Comparison of ENCODE assay signal across 18 cellular contexts in the genomic region with DNA sequence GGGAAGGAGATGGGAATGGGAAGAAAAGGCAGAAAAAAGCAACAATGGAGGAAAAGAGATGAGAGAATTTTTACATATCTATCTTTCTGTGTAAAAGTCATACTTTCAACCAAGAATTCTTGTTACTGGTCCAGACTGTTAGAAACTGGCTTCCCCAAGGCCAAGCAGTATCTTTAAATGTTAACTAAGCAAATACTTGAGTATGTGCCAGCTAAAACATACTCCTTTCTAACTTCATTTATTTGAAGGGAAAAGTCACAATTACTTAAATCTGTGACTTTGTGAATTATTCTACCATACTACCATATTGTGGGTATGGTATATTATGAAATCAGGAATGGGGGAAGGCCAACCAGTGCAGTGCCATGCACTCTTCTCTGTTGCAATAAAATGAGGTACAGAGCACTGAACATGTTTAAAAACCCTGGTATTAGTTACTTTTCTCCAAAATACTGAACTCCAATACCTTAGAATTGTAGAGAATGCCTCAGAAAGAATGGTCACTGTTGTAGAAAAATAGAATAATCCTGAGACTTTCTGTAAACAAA.
"Had no signal": no experiment of that assay in that cellular context is flagged by ENCODE, and none has a peak within 500 bp of the region (broad histone marks: within the 10 kb centered on the region; RNA-seq: fewer than 3 reads in every experiment).

No MANE protein-coding gene starts in this region.

- H3K4me3 Mint-ChIP-seq: activated CD4-positive, alpha-beta T cell treated with anti-CD3 and anti-CD28 coated beads, Interleukin-2, amount 10 ng/mL, durations not matched to agents 7 days and 5 days; activated T-cell treated with anti-CD3 and anti-CD28 coated beads, Interleukin-2, amount 50 U/mL, for 72 hours; endodermal cell; memory B cell; natural killer cell; stimulated activated naive CD8-positive, alpha-beta T cell treated with anti-CD3 and anti-CD28 coated beads, Interleukin-15, amount 100 ng/mL, for 72 hours had no signal

- H3K27ac Mint-ChIP-seq: activated CD4-positive, alpha-beta T cell treated with anti-CD3 and anti-CD28 coated beads, Interleukin-2, amount 10 ng/mL, durations not matched to agents 7 days and 5 days; activated T-cell treated with anti-CD3 and anti-CD28 coated beads, Interleukin-2, amount 50 U/mL, for 72 hours; memory B cell; natural killer cell; stimulated activated naive CD8-positive, alpha-beta T cell treated with anti-CD3 and anti-CD28 coated beads, Interleukin-15, amount 100 ng/mL, for 72 hours had no signal

- H3K4me1 Mint-ChIP-seq: endodermal cell; memory B cell; natural killer cell; stimulated activated naive CD8-positive, alpha-beta T cell treated with anti-CD3 and anti-CD28 coated beads, Interleukin-15, amount 100 ng/mL, for 72 hours had no signal

- DNase-seq: activated CD4-positive, alpha-beta T cell treated with anti-CD3 and anti-CD28 coated beads, Interleukin-2, amount 10 ng/mL, durations not matched to agents 7 days and 5 days; activated CD8-positive, alpha-beta memory T cell treated with anti-CD3 and anti-CD28 coated beads, Interleukin-2, amount 50 U/mL, for 48 hours; activated gamma-delta T cell; activated T-cell treated with anti-CD3 and anti-CD28 coated beads, Interleukin-2, amount 50 U/mL, for 72 hours; amygdala; dorsolateral prefrontal cortex; endodermal cell; kidney; left ventricle myocardium superior; natural killer cell; stimulated activated naive CD8-positive, alpha-beta T cell treated with anti-CD3 and anti-CD28 coated beads, Interleukin-15, amount 100 ng/mL, for 72 hours; SW 1271; upper lobe of left lung had no signal

- H3K27me3 ChIP-seq: breast epithelium, dorsolateral prefrontal cortex, hepatocyte, upper lobe of left lung had no signal

- ATAC-seq: activated naive CD4-positive, alpha-beta T cell treated with anti-CD3 and anti-CD28 coated beads, Interleukin-2, amount 50 U/mL, for 72 hours; activated T-cell treated with anti-CD3 and anti-CD28 coated beads, Interleukin-2, amount 50 U/mL, for 72 hours; left ventricle myocardium superior; natural killer cell; sciatic nerve; stimulated activated naive CD8-positive, alpha-beta T cell treated with anti-CD3 and anti-CD28 coated beads, Interleukin-15, amount 100 ng/mL, for 72 hours had no signal

- H3K9me3 ChIP-seq: breast epithelium, upper lobe of left lung had no signal

- H3K27me3 Mint-ChIP-seq: activated CD4-positive, alpha-beta T cell treated with anti-CD3 and anti-CD28 coated beads, Interleukin-2, amount 10 ng/mL, durations not matched to agents 7 days and 5 days; memory B cell; stimulated activated naive CD8-positive, alpha-beta T cell treated with anti-CD3 and anti-CD28 coated beads, Interleukin-15, amount 100 ng/mL, for 72 hours had no signal

- H3K36me3 ChIP-seq: breast epithelium had no signal

- H3K27ac ChIP-seq: breast epithelium, hepatocyte, upper lobe of left lung had no signal

- H3K4me1 ChIP-seq: breast epithelium had no signal

- H2AFZ ChIP-seq: hepatocyte had no signal

- H3K4me2 ChIP-seq: hepatocyte had no signal

- H3K4me3 ChIP-seq: breast epithelium, dorsolateral prefrontal cortex, hepatocyte, upper lobe of left lung had no signal

- H3K9me3 Mint-ChIP-seq: activated CD4-positive, alpha-beta T cell treated with anti-CD3 and anti-CD28 coated beads, Interleukin-2, amount 10 ng/mL, durations not matched to agents 7 days and 5 days; activated naive CD4-positive, alpha-beta T cell treated with anti-CD3 and anti-CD28 coated beads, Interleukin-2, amount 50 U/mL, for 72 hours; activated T-cell treated with anti-CD3 and anti-CD28 coated beads, Interleukin-2, amount 50 U/mL, for 72 hours; endodermal cell; memory B cell; natural killer cell; stimulated activated naive CD8-positive, alpha-beta T cell treated with anti-CD3 and anti-CD28 coated beads, Interleukin-15, amount 100 ng/mL, for 72 hours had no signal
